8 cellular contexts compared by ENCODE assay signal in the genomic region with DNA sequence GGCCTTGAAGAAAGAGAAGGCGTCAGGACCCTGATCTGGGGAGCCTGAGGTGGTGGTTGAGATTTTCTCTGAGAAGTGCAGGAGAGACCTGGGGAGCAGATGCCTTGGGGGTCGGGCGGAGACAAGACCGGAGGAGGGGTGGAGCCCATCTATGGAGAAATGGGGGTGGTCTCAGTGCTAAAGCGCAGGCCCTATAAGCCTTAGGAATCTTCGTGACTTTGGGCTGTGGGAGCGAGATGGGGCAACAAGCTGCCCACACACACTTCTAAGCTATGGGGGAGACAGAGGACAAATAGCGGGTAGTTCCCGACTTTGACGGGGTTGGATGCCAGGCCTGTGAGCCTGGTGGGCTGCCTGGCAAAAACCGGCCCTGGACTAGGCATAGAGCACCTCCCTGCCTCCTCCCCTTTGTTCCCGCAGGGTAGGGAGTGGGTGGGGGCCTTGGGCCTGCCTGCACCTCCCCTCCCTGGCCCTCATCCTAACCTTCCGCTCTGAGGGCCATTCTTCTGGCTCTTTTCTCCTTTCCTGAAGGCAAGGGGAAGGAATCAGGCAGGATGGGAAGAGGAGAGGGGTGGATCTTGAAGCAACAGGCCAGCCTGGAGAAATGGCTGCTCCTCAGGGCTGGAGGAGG. TPM values are rescaled to one million over a fixed set of nuclear protein-coding genes. Genes with fewer than 3 reads are reported as not detected.
DNase-seq lines count a peak whose midpoint lies in the region; ATAC-seq and TF ChIP-seq lines count a peak whose summit lies in the region.

No MANE protein-coding gene starts in this region.

- intact Hi-C loops in natural killer cell (cut with micrococcal nuclease): loop anchor here (5.0 kb wide), 1 partner anchor 81 kb away; a partner anchor contains a TSS

- H3K27ac Mint-ChIP-seq in T-cell: peak overlapping the region; percentile 95 to 97
- peak overlapping the region; percentile 95 to 96 for H3K27ac Mint-ChIP-seq in natural killer cell

- CTCF ChIA-PET in T-cell (lab: Charles Lee): no interaction called here

- H3K4me1 Mint-ChIP-seq in T-cell (peaks cover 30 to 48% (median 43%) of the 10 kb centered on the region in 3 donors), natural killer cell (peaks cover 46 to 50% of the 10 kb centered on the region in 2 donors)

- no peak for ATAC-seq in T-cell (replicated peaks in 1 of 4)
- ATAC-seq in esophagus mucosa: peak; percentile 19
- no peak for ATAC-seq in natural killer cell
- no peak for ATAC-seq in GM19395 (IDR thresholded peaks at IDR 0.05; ENCODE audit: unreplicated experiment)
- no peak for ATAC-seq in HG02884 (IDR thresholded peaks at IDR 0.05; ENCODE audit: unreplicated experiment)

- H3K36me3 Mint-ChIP-seq in T-cell: peaks cover 15% of the 10 kb centered on the region
- H3K36me3 Mint-ChIP-seq in natural killer cell: no peaks in the 10 kb centered on the region

- H3K27me3 Mint-ChIP-seq in T-cell (no peaks in the 10 kb centered on the region), natural killer cell (ENCODE audit: low read depth in 2 of 2) (no peaks in the 10 kb centered on the region)

- DNase-seq in DMS79 treated with DMSO at 0.1 percent for 48 hours (lab: John Stamatoyannopoulos, UW): peak; percentile 3
- DNase-seq in DMS79 (lab: John Stamatoyannopoulos, UW): no peak
- DNase-seq in T-cell: peak in 1 of 34 experiments; percentile 23
- DNase-seq in natural killer cell: no peak
- no peak for DNase-seq in activated CD4-positive, CD25-positive, alpha-beta regulatory T cell (lab: John Stamatoyannopoulos, UW)

- POLR2A ChIA-PET in T-cell (lab: Charles Lee): interaction anchor here in 1 of 2 donors (0.6 kb wide), 1 partner anchor 238 kb away, joined by 3 read pairs; no protein-coding TSS in a partner anchor

- peak overlapping the region; percentile 89 to 98 (median 91) for H3K4me3 Mint-ChIP-seq in T-cell
- peak overlapping the region; percentile 96 for H3K4me3 Mint-ChIP-seq in natural killer cell

- H3K9me3 Mint-ChIP-seq in T-cell: no peaks in the 10 kb centered on the region
- no peaks in the 10 kb centered on the region for H3K9me3 Mint-ChIP-seq in natural killer cell

- TF ChIP-seq CTCF in natural killer cell (IDR thresholded peaks at IDR 0.05): no peak

RNA-seq across cellular contexts. Expression of a gene that starts 0.9 kb away (rescaled TPM):
- total RNA-seq in T-cell (100 to 1,000 TPM; 152 to 171 (median 157) TPM), esophagus mucosa (38.0 TPM), natural killer cell (100 to 1,000 TPM; 162 to 191 (median 175) TPM)

RNA-seq across cellular contexts. Expression of a gene that starts 2.4 kb away (rescaled TPM):
- total RNA-seq in T-cell (1 to 10 TPM; 2.8 to 8.8 (median 4.5) TPM), esophagus mucosa (0.88 TPM), natural killer cell (1 to 10 TPM in 2 of 3 donors, not detected in 1; 1.1 to 1.2 TPM)

RNA-seq across cellular contexts. Expression of a gene that starts 11.4 kb away (rescaled TPM):
- total RNA-seq in T-cell: 1 to 10 TPM in 4 of 5 donors, under 1 TPM in 1; 0.75 to 1.9 (median 1.4) TPM
- 2.7 TPM for total RNA-seq in esophagus mucosa
- under 1 TPM in 2 of 3 donors, not detected in 1; 0.07 to 0.55 TPM for total RNA-seq in natural killer cell

RNA-seq across cellular contexts. Expression of a gene that starts 38.9 kb away (rescaled TPM):
- total RNA-seq in T-cell: 1 to 10 TPM in 4 of 5 donors, under 1 TPM in 1; 0.38 to 2.2 (median 1.7) TPM
- 21.2 TPM for total RNA-seq in esophagus mucosa
- total RNA-seq in natural killer cell: 10 to 100 TPM in 1 of 3 donors, 1 to 10 TPM in 2; 1.8 to 26.5 (median 5.9) TPM

RNA-seq across cellular contexts. Expression of a gene that starts 45.8 kb away (rescaled TPM):
- total RNA-seq in T-cell (10 to 100 TPM; 12.2 to 17.0 (median 15.7) TPM), esophagus mucosa (6.0 TPM), natural killer cell (10 to 100 TPM; 10.9 to 13.5 (median 13.5) TPM)
